In genomic region chr13:112229445-112229844, GRCh38 we compare ENCODE assay signal across 1 cellular context.
TF ChIP-seq lines count a peak whose summit lies in the region.

No MANE protein-coding gene starts in this region.

TF ChIP-seq in K562, 482 proteins besides CTCF, POLR2A, EP300 and RAD21 (continued from another document):
- TF ChIP-seq GTF3C2 (IDR thresholded peaks at IDR 0.05; ENCODE audit: borderline replicate concordance, extremely low read depth, insufficient read length): no peak
- no peak for TF ChIP-seq ATF3 (IDR thresholded peaks at IDR 0.05)
- TF ChIP-seq ATF3 (CRISPR knock-in tag; conservative IDR thresholded peaks at IDR 0.05): no peak
- no peak for TF ChIP-seq SIRT6 (IDR thresholded peaks at IDR 0.05; ENCODE audit: low read depth, low read length)
TF ChIP-seq in K562: peak in this region for 0.
